ENCODE assay signal across 18 cellular contexts in the genomic region with DNA sequence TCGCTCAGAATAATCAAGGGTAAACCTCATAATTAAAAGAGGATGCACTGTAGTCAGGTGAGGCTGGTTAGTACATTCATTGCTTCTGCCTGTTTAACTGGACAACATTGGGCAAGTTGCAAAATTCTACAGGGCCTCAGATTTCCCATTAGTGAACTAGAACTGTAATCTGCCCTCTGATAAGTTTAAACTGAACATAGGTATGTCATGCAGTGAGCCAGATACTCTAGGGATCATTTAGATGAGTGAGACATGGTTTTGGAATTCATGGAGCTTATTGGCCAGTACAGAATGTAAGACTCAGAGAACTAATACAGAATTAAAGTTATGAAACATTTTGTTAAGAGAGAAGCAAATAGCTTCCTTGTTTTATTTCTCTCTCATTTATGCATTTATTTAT. TPM values are rescaled to one million over a fixed set of nuclear protein-coding genes. Genes with fewer than 3 reads are reported as not detected.
DNase-seq lines count a peak whose midpoint lies in the region; FAIRE-seq and TF ChIP-seq lines count a peak whose summit lies in the region.
"Had no signal": no experiment of that assay in that cellular context is flagged by ENCODE, and none has a peak within 500 bp of the region (broad histone marks: within the 10 kb centered on the region; RNA-seq: fewer than 3 reads in every experiment).

No MANE protein-coding gene starts in this region.

- FAIRE-seq in H54 (lab: Jason Lieb, UNC) (peak; percentile 64), small intestine (lab: Jason Lieb, UNC) (no peak)
- FAIRE-seq: A204.1, G401.6 had no signal

- TF ChIP-seq POLR2A in H54 (IDR thresholded peaks at IDR 0.05; ENCODE audit: low read depth, low read length): no peak

- DNase-seq in ACHN: peak; percentile 26
- DNase-seq in H54 (ENCODE audit: insufficient read length, low spot score): no peak
- DNase-seq in astrocyte of the spinal cord (ENCODE audit: low read depth, low spot score): peak; percentile 58
- DNase-seq in foreskin fibroblast: peak; percentile 71 to 86
- no peak for DNase-seq in NCI-H2171 treated with DMSO at 0.1 percent for 48 hours (lab: John Stamatoyannopoulos, UW)
- DNase-seq in T1000 (lab: John Stamatoyannopoulos, UW): no peak
- no peak for DNase-seq in NCI-H1417 (lab: John Stamatoyannopoulos, UW)
- no peak for DNase-seq in small intestine
- DNase-seq: activated naive CD4-positive, alpha-beta T cell treated with anti-CD3 and anti-CD28 coated beads, Interleukin-2, amount 50 U/mL, for 16 hours; activated T-cell treated with anti-CD3 and anti-CD28 coated beads, Interleukin-2, amount 50 U/mL, for 1 hour; Caco-2; effector CD8-positive, alpha-beta T cell; naive B cell; NCI-H146 had no signal

- in situ Hi-C loops in ACHN (cut with HindIII; ENCODE audit: low pct_ligation_motif_present, low pct_unique_long_range_greater_than_20kb, low sequenced_read_pairs): no loop called here
- in situ Hi-C loops in astrocyte of the spinal cord (cut with HindIII; ENCODE audit: low sequenced_read_pairs): no loop called here

- 97 to 100% (median 97%) methylated on average over 1 of the region's 1 CpG for WGBS in small intestine, 3 donors

- no peaks in the 10 kb centered on the region for H3K9me3 ChIP-seq in small intestine (ENCODE audit: control insufficient read depth, low read depth)
- H3K9me3 ChIP-seq: Caco-2, vagina had no signal

- no peak overlapping the region for H3K27ac ChIP-seq in small intestine (ENCODE audit: low read depth in 1 of 2, low read length in 1 of 2)
- H3K27ac ChIP-seq: vagina had no signal

- H3K4me1 ChIP-seq in small intestine (ENCODE audit: control insufficient read depth in 2 of 2, insufficient read depth in 1 of 2, low read depth in 1 of 2, low read length in 1 of 2): no peaks in the 10 kb centered on the region
- H3K4me1 ChIP-seq: Caco-2, vagina had no signal

- no peaks in the 10 kb centered on the region for H3K27me3 ChIP-seq in small intestine (ENCODE audit: control insufficient read depth in 2 of 2, insufficient read depth in 2 of 2, low read length in 2 of 2)
- H3K27me3 ChIP-seq: vagina had no signal

- TF ChIP-seq CTCF in astrocyte of the spinal cord (IDR thresholded peaks at IDR 0.05; ENCODE audit: low read depth, low read length) (no peak), foreskin fibroblast (IDR thresholded peaks at IDR 0.05; ENCODE audit: low read depth, low read length) (no peak)

- H3K4me3 ChIP-seq in astrocyte of the spinal cord (ENCODE audit: low read depth, low read length): no peak overlapping the region
- H3K4me3 ChIP-seq in foreskin fibroblast (ENCODE audit: low read depth in 1 of 2, low read length in 2 of 2): no peak overlapping the region
- H3K4me3 ChIP-seq in small intestine (ENCODE audit: low read depth in 1 of 2, low read length in 2 of 2): no peak overlapping the region
- H3K4me3 ChIP-seq: GM23338, vagina had no signal

- peaks cover 10 to 34% of the 10 kb centered on the region in 2 donors for H3K36me3 ChIP-seq in small intestine (ENCODE audit: control insufficient read depth in 2 of 2, insufficient read depth in 2 of 2, low read length in 2 of 2)

RNA-seq across cellular contexts. Expression of gene RNF44, which starts 35.9 kb away (rescaled TPM):
- polyA plus RNA-seq in small intestine: 10 to 100 TPM; 13.5 to 27.0 (median 14.5) TPM

RNA-seq across cellular contexts. Expression of gene CDHR2, which starts 47.8 kb away (rescaled TPM):
- polyA plus RNA-seq in small intestine: 100 to 1,000 TPM in 2 of 3 donors, 10 to 100 TPM in 1; 50.1 to 545 (median 411) TPM
- polyA plus RNA-seq: GM23338 had no signal

RNA-seq across cellular contexts. Expression of gene FAF2, which starts 53.1 kb away (rescaled TPM):
- polyA plus RNA-seq in small intestine: 10 to 100 TPM in 2 of 3 donors, 1 to 10 TPM in 1; 6.8 to 19.3 (median 11.4) TPM

Comparison
In these comparisons a context has a peak if more than half of its experiments do, and no peak if none do; other contexts are left out.
1. DNase-seq: peak in ACHN (single experiment), astrocyte of the spinal cord (single experiment) and foreskin fibroblast (2 of 2); none in H54 (single experiment), NCI-H2171 treated with DMSO at 0.1 percent for 48 hours (single experiment), T1000 (single experiment), NCI-H1417 (0 of 3) and small intestine (single experiment).